Comparison of ENCODE assay signal across 9 cellular contexts in genomic region chr1:153533689-153534201, GRCh38. TPM values are rescaled to one million over a fixed set of nuclear protein-coding genes. Genes with fewer than 3 reads are reported as not detected.
DNase-seq lines count a peak whose midpoint lies in the region; TF ChIP-seq lines count a peak whose summit lies in the region.
"Had no signal": no experiment of that assay in that cellular context is flagged by ENCODE, and none has a peak within 500 bp of the region (broad histone marks: within the 10 kb centered on the region; RNA-seq: fewer than 3 reads in every experiment).

No MANE protein-coding gene starts in this region.

- peak overlapping the region in 50 of 59 donors; percentile 1 to 95 (median 78) for H3K27ac ChIP-seq in dorsolateral prefrontal cortex

- intact Hi-C loops in dorsolateral prefrontal cortex (cut with DNase I), result loop anchor here (2.0 kb wide), 1 partner anchor 35 kb away; no protein-coding TSS in a partner anchor

- H3K27me3 Mint-ChIP-seq in mesothelial cell of epicardium (ENCODE audit: low read depth), result no peaks in the 10 kb centered on the region

- peak overlapping the region; percentile 52 for H3K4me3 Mint-ChIP-seq in mesothelial cell of epicardium

- no peaks in the 10 kb centered on the region for H3K36me3 Mint-ChIP-seq in mesothelial cell of epicardium

- DNase-seq in NCI-H748 (lab: John Stamatoyannopoulos, UW; ENCODE audit: unreplicated experiment) (peak; percentile 27), NCI-H748 treated with DMSO at 0.1 percent for 48 hours (lab: John Stamatoyannopoulos, UW) (no peak), SK-MEL-5 (ENCODE audit: low read depth, low spot score) (peak; percentile 21), dorsolateral prefrontal cortex (peak in 5 of 10 donors; percentile 30 to 74 (median 53)), mesothelial cell of epicardium (ENCODE audit: low spot score in 2 of 2, unreplicated experiment in 2 of 2) (no peak), ureter (ENCODE audit: low spot score) (no peak), NCI-H2196 (lab: John Stamatoyannopoulos, UW; ENCODE audit: unreplicated experiment) (no peak)
- DNase-seq in stimulated activated CD4-positive, alpha-beta T cell treated with anti-CD3 and anti-CD28 coated beads, Interleukin-4, amount 100 ng/mL, for 24 hours, result no peak

- peaks cover 33% of the 10 kb centered on the region for H3K4me1 Mint-ChIP-seq in mesothelial cell of epicardium

- H3K4me3 ChIP-seq in dorsolateral prefrontal cortex, result peak overlapping the region in 49 of 59 donors; percentile 1 to 84 (median 31)

- no peaks in the 10 kb centered on the region for H3K27me3 ChIP-seq in dorsolateral prefrontal cortex

- TF ChIP-seq CTCF in dorsolateral prefrontal cortex (IDR thresholded peaks at IDR 0.05 in 54 of 56, conservative IDR thresholded peaks at IDR 0.05 in 2 of 56; ENCODE audit: low read depth in 1 of 56, partially characterized antibody in 56 of 56) (no peak), mesothelial cell of epicardium (IDR thresholded peaks at IDR 0.05; ENCODE audit: unreplicated experiment) (no peak)

- H3K27ac Mint-ChIP-seq in mesothelial cell of epicardium, result no peak overlapping the region

- in situ Hi-C loops in SK-MEL-5 (cut with HindIII; ENCODE audit: low pct_unique_long_range_greater_than_20kb, low sequenced_read_pairs), result no loop called here

- H3K9me3 Mint-ChIP-seq in mesothelial cell of epicardium, result no peaks in the 10 kb centered on the region

RNA-seq across cellular contexts. Expression of gene S100A6, which starts 2.0 kb away (rescaled TPM):
- 185 and 198 TPM in 2 replicates for total RNA-seq in SK-MEL-5 (2014; rRNA removed; shearing (Covaris generic))
- 226 and 252 TPM in 2 replicates for polyA plus RNA-seq in SK-MEL-5 (2015; cell fraction: cytosol; rRNA removed)
- polyA plus RNA-seq in SK-MEL-5 (2015; cell fraction: nucleus; rRNA removed), result 15.0 and 37.2 TPM in 2 replicates
- 100 to 1,000 TPM in 65 of 120 experiments, 10 to 100 TPM in 55; 62.8 to 242 (median 102) TPM for total RNA-seq in dorsolateral prefrontal cortex
- 2.4 to 4.4 TPM (median 3.9 TPM) in 3 replicates for total RNA-seq in mesothelial cell of epicardium
- total RNA-seq in ureter, result 1,381 TPM

RNA-seq across cellular contexts. Expression of gene S100A5, which starts 7.0 kb away (rescaled TPM):
- total RNA-seq in SK-MEL-5 (2014; rRNA removed; shearing (Covaris generic)), result not detected in 2 replicates
- not detected in 2 replicates for polyA plus RNA-seq in SK-MEL-5 (2015; cell fraction: cytosol; rRNA removed)
- not detected in 2 replicates for polyA plus RNA-seq in SK-MEL-5 (2015; cell fraction: nucleus; rRNA removed)
- total RNA-seq in dorsolateral prefrontal cortex (1 to 10 TPM in 5 of 120 experiments, under 1 TPM in 1, not detected in 114; 0.47 to 1.9 (median 1.2) TPM), mesothelial cell of epicardium (not detected in 3 replicates), ureter (0.86 TPM)
- total RNA-seq: subcutaneous adipose tissue had no signal

RNA-seq across cellular contexts. Expression of gene S100A4, which starts 11.9 kb away (rescaled TPM):
- total RNA-seq in SK-MEL-5 (2014; rRNA removed; shearing (Covaris generic)), result 0.51 TPM in 1 of 2 replicates, not detected in the other
- polyA plus RNA-seq in SK-MEL-5 (2015; cell fraction: cytosol; rRNA removed), result 1.8 TPM in 1 of 2 replicates, not detected in the other
- not detected in 2 replicates for polyA plus RNA-seq in SK-MEL-5 (2015; cell fraction: nucleus; rRNA removed)
- total RNA-seq in dorsolateral prefrontal cortex (10 to 100 TPM in 40 of 120 experiments, 1 to 10 TPM in 79, not detected in 1; 1.2 to 42.8 (median 6.7) TPM), mesothelial cell of epicardium (7.8 to 12.7 TPM (median 10.2 TPM) in 3 replicates), ureter (120 TPM)

RNA-seq across cellular contexts. Expression of gene S100A3, which starts 15.3 kb away (rescaled TPM):
- 0.63 TPM in 1 of 2 replicates, not detected in the other for total RNA-seq in SK-MEL-5 (2014; rRNA removed; shearing (Covaris generic))
- polyA plus RNA-seq in SK-MEL-5 (2015; cell fraction: cytosol; rRNA removed), result 0.62 and 3.8 TPM in 2 replicates
- not detected in 2 replicates for polyA plus RNA-seq in SK-MEL-5 (2015; cell fraction: nucleus; rRNA removed)
- total RNA-seq in dorsolateral prefrontal cortex (1 to 10 TPM in 17 of 120 experiments, under 1 TPM in 11, not detected in 92; 0.59 to 9.7 (median 1.1) TPM), mesothelial cell of epicardium (not detected in 3 replicates), ureter (6.5 TPM)

RNA-seq across cellular contexts. Expression of gene S100A2, which starts 31.9 kb away (rescaled TPM):
- total RNA-seq in SK-MEL-5 (2014; rRNA removed; shearing (Covaris generic)), result 0.24 and 2.2 TPM in 2 replicates
- 1.2 and 1.5 TPM in 2 replicates for polyA plus RNA-seq in SK-MEL-5 (2015; cell fraction: cytosol; rRNA removed)
- polyA plus RNA-seq in SK-MEL-5 (2015; cell fraction: nucleus; rRNA removed), result 0.28 and 1.6 TPM in 2 replicates
- total RNA-seq in dorsolateral prefrontal cortex, result 1 to 10 TPM in 45 of 120 experiments, under 1 TPM in 13, not detected in 62; 0.52 to 4.2 (median 1.4) TPM
- total RNA-seq in mesothelial cell of epicardium, result 0.43 to 0.51 TPM in 2 of 3 replicates, not detected in the other
- 317 TPM for total RNA-seq in ureter

Comparison
In these comparisons a context has a peak if more than half of its experiments do, and no peak if none do; other contexts are left out.
1. DNase-seq: peak in NCI-H748 (single experiment) and SK-MEL-5 (single experiment); none in NCI-H748 treated with DMSO at 0.1 percent for 48 hours (single experiment), mesothelial cell of epicardium (0 of 2), ureter (single experiment), stimulated activated CD4-positive, alpha-beta T cell treated with anti-CD3 and anti-CD28 coated beads, Interleukin-4, amount 100 ng/mL, for 24 hours (single experiment) and NCI-H2196 (single experiment).
2. RNA of gene S100A6, which starts 2.0 kb away (total RNA-seq): 1,381 TPM in ureter (single experiment), 185 to 198 TPM in SK-MEL-5 and 62.8 to 242 TPM in dorsolateral prefrontal cortex; 2.4 to 4.4 TPM in mesothelial cell of epicardium; every median in the first group is over 10 times any median in the second.